ENCODE assay signal across 9 cellular contexts in the genomic region with DNA sequence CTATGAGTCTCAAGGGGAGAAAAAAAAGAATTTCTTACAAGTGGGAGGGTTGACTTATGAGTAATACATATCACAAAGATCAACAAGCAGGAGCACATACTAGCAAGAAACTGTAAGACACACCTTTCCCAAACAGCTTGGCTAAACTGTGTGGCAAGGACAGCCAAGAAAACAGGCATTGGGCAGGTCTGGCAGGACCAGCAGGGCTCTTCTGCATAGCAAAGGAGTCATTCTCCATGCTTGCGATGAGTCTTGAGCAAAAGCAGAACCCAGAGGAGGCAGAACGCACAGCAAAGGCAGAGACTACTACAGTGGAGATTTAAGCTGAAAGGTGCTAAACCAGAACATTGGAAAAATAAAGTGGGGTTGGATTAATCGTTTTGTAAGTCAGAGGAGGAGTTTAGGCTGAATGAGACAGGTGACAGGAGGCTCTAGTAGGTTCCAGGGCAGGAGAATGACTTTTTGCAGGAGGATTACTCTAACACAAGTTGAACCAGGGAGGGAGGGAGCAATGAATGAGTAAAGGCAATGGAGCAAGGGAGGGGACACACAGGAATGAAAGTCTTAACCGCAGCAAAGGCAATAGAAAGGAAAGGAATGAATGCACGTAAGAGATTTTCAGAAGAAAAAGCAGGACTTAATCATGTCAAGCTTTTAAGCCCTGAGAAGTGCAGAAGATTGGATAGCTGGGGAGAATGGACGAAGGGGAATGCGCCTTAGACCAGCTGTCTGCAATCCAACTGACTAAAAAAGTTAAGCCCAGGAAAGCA. TPM values are rescaled to one million over a fixed set of nuclear protein-coding genes. Genes with fewer than 3 reads are reported as not detected.
DNase-seq lines count a peak whose midpoint lies in the region; ATAC-seq and TF ChIP-seq lines count a peak whose summit lies in the region.
"Had no signal": no experiment of that assay in that cellular context is flagged by ENCODE, and none has a peak within 500 bp of the region (broad histone marks: within the 10 kb centered on the region; RNA-seq: fewer than 3 reads in every experiment).

No MANE protein-coding gene starts in this region.

- in situ Hi-C loops in GM13976 (cut with MboI; ENCODE audit: low sequenced_read_pairs, unreplicated experiment) (loop anchor here (25.0 kb wide), 1 partner anchor 145 kb away; no protein-coding TSS in a partner anchor), ACHN (cut with HindIII; ENCODE audit: low pct_ligation_motif_present, low pct_unique_long_range_greater_than_20kb, low sequenced_read_pairs) (no loop called here)

- H3K4me1 ChIP-seq in HUES6 (ENCODE audit: control insufficient read depth, insufficient read depth, low read length) (peaks cover 48% of the 10 kb centered on the region), ectodermal cell (ENCODE audit: control insufficient read depth, insufficient read depth, low read length) (peaks cover 16% of the 10 kb centered on the region), muscle layer of colon (ENCODE audit: insufficient read depth, low read length) (peaks cover 49% of the 10 kb centered on the region)

- ATAC-seq in HG03520 (IDR thresholded peaks at IDR 0.05; ENCODE audit: unreplicated experiment), result no peak
- no peak for ATAC-seq in GM21515 (IDR thresholded peaks at IDR 0.05; ENCODE audit: unreplicated experiment)

- H3K9ac ChIP-seq in HUES6 (ENCODE audit: low read length) (no peak overlapping the region), muscle layer of colon (ENCODE audit: low read length) (no peak overlapping the region)

- H3K27ac ChIP-seq in HUES6 (ENCODE audit: low read depth, low read length), result no peak overlapping the region
- H3K27ac ChIP-seq in ectodermal cell (ENCODE audit: insufficient read depth, low read depth, low read length, poor library complexity, severe bottlenecking), result peak overlapping the region; percentile 12
- peak overlapping the region; percentile 39 for H3K27ac ChIP-seq in muscle layer of colon (ENCODE audit: low read depth, low read length)

- TF ChIP-seq CTCF in GM13976 (IDR thresholded peaks at IDR 0.05; ENCODE audit: borderline replicate concordance, control extremely low read depth, extremely low read depth, insufficient read depth, missing control alignments), result no peak

- H3K4me3 ChIP-seq in HUES6 (ENCODE audit: low read depth, low read length), result peak overlapping the region; percentile 100
- H3K4me3 ChIP-seq in ectodermal cell (ENCODE audit: insufficient read depth, low read depth, low read length), result no peak overlapping the region
- peak overlapping the region in 1 of 2 donors; percentile 3 for H3K4me3 ChIP-seq in muscle layer of colon (ENCODE audit: low read depth in 1 of 2, low read length in 2 of 2)

- H3K27me3 ChIP-seq in HUES6 (ENCODE audit: control insufficient read depth, insufficient read depth, low read length) (no peaks in the 10 kb centered on the region), ectodermal cell (ENCODE audit: control insufficient read depth, insufficient read depth, low read length, poor library complexity, severe bottlenecking) (no peaks in the 10 kb centered on the region), muscle layer of colon (ENCODE audit: control insufficient read depth in 1 of 2, insufficient read depth in 2 of 2, low read length in 2 of 2) (no peaks in the 10 kb centered on the region)

- peak; percentile 57 for DNase-seq in AG08395 (ENCODE audit: low spot score)
- no peak for DNase-seq in GM13976 (ENCODE audit: low spot score)
- DNase-seq in ACHN, result no peak
- DNase-seq: left cardiac atrium had no signal

- 42 to 43% methylated on average over 7 of the region's 7 CpGs for WGBS in ectodermal cell, 2 experiments

- H3K36me3 ChIP-seq in HUES6 (ENCODE audit: control insufficient read depth, insufficient read depth, low read length) (peaks cover 3% of the 10 kb centered on the region; the same call in 1 of the 2 replicates), ectodermal cell (ENCODE audit: control insufficient read depth, insufficient read depth, low read length) (no peaks in the 10 kb centered on the region), muscle layer of colon (ENCODE audit: insufficient read depth, low read length) (no peaks in the 10 kb centered on the region)

- H3K9me3 ChIP-seq in HUES6 (ENCODE audit: control insufficient read depth, insufficient read depth, low read depth, low read length), result no peaks in the 10 kb centered on the region; the same call in 1 of the 2 replicates
- H3K9me3 ChIP-seq in ectodermal cell (ENCODE audit: control insufficient read depth, low read length), result no peaks in the 10 kb centered on the region
- no peaks in the 10 kb centered on the region for H3K9me3 ChIP-seq in muscle layer of colon (ENCODE audit: low read length)

RNA-seq across cellular contexts. Expression of a gene that starts 2.7 kb away (rescaled TPM):
- 38.2 TPM for polyA plus RNA-seq in ectodermal cell (2013, experiment 1 of 4)
- 43.8 TPM for polyA plus RNA-seq in ectodermal cell (2013, experiment 2 of 4)
- 28.4 TPM for polyA plus RNA-seq in ectodermal cell (2013, experiment 3 of 4)
- 29.7 TPM for polyA plus RNA-seq in ectodermal cell (2013, experiment 4 of 4)
